Comparison of ENCODE assay signal across 27 cellular contexts in the genomic region with DNA sequence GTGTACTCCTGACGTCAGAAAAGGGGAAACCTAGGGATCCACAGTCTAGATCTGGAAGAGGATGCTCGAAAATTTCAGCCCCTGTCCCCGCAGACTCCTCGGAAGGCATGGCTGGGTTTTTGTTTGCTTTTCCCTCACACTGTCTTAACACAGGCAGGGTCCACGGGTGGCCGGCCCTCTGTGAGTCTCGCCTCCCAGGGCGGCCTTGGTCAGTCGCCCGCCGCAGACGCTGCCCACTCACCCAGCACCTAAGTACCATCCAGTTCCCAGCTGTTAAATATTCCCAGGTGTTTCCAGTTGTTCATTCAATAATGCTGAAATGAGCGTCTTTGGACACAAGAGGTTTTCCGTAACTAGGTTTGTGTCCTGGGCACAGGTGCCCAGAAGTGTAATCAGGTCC.
"Had no signal": no experiment of that assay in that cellular context is flagged by ENCODE, and none has a peak within 500 bp of the region (broad histone marks: within the 10 kb centered on the region; RNA-seq: fewer than 3 reads in every experiment).

No MANE protein-coding gene starts in this region.

- H3K27ac Mint-ChIP-seq: activated B cell treated with CpG ODN at 0.5 μM for 24 hours; activated CD8-positive, alpha-beta T cell treated with anti-CD3 and anti-CD28 coated beads for 36 hours; activated naive CD8-positive, alpha-beta T cell; activated T-helper 2 cell treated with anti-CD3 and anti-CD28 coated beads, Interferon-gamma antibody, Interleukin-2, Interleukin-4, amounts not matched to agents 10 μg/mL and 5 μg/mL and 100 μg/mL, durations not matched to agents 14 hours and 24 hours and 36 hours; brain; endodermal cell; immature natural killer cell; T-cell; T-helper 2 cell treated with Interferon-gamma antibody and Interleukin-4, amounts not matched to agents 5 μg/mL and 100 μg/mL, for 36 hours had no signal

- H3K4me1 ChIP-seq: lower lobe of right lung, testis, upper lobe of left lung, vagina had no signal

- H3K4me3 ChIP-seq: cardiac muscle cell, lower lobe of right lung, smooth muscle cell, testis, upper lobe of left lung, vagina had no signal

- H3K9me3 ChIP-seq: lower lobe of right lung, testis, upper lobe of left lung, vagina had no signal

- H3K36me3 ChIP-seq: cardiac muscle cell, lower lobe of right lung, upper lobe of left lung, vagina had no signal

- H3K27me3 ChIP-seq: cardiac muscle cell, testis, upper lobe of left lung, vagina had no signal

- H3K36me3 Mint-ChIP-seq: activated naive CD8-positive, alpha-beta T cell; brain; immature natural killer cell; naive thymus-derived CD8-positive, alpha-beta T cell; T-cell had no signal

- H3K4me3 Mint-ChIP-seq: activated B cell treated with CpG ODN at 0.5 μM for 24 hours; activated CD8-positive, alpha-beta T cell treated with anti-CD3 and anti-CD28 coated beads for 36 hours; activated naive CD8-positive, alpha-beta T cell; activated T-cell treated with anti-CD3 and anti-CD28 coated beads, Interleukin-2, amount 50 U/mL, for 4 hours; brain; endodermal cell; immature natural killer cell; naive thymus-derived CD8-positive, alpha-beta T cell; T-cell; T-helper 2 cell treated with Interferon-gamma antibody and Interleukin-4, amounts not matched to agents 5 μg/mL and 100 μg/mL, for 36 hours had no signal

- H3K27me3 Mint-ChIP-seq: activated B cell treated with CpG ODN at 0.5 μM for 24 hours; activated CD8-positive, alpha-beta T cell treated with anti-CD3 and anti-CD28 coated beads for 36 hours; activated naive CD8-positive, alpha-beta T cell had no signal

- DNase-seq: activated B cell treated with CpG ODN at 0.5 μM for 24 hours; activated CD4-positive, alpha-beta T cell treated with anti-CD3 and anti-CD28 coated beads, Interleukin-2, amount 50 U/mL, for 1 hour; activated CD8-positive, alpha-beta T cell treated with anti-CD3 and anti-CD28 coated beads for 36 hours; activated T-cell treated with anti-CD3 and anti-CD28 coated beads, Interleukin-2, amount 50 U/mL, for 4 hours; cortex of kidney; endodermal cell; foreskin fibroblast; immature natural killer cell; kidney; lower lobe of right lung; mesenchymal stem cell; naive thymus-derived CD8-positive, alpha-beta T cell; stimulated activated CD4-positive, alpha-beta T cell treated with anti-CD3 and anti-CD28 coated beads, Interleukin-1b, Interleukin-23, amount 100 ng/mL, for 48 hours; stimulated activated CD4-positive, alpha-beta T cell treated with anti-CD3 and anti-CD28 coated beads, Interleukin-4, amount 100 ng/mL, for 4 hours; stimulated activated CD8-positive, alpha-beta memory T cell treated with anti-CD3 and anti-CD28 coated beads, Interleukin-4, amount 100 ng/mL, for 48 hours; stimulated activated naive CD4-positive, alpha-beta T cell; T-cell; testis had no signal

- ATAC-seq: activated CD8-positive, alpha-beta T cell treated with anti-CD3 and anti-CD28 coated beads for 36 hours; activated T-cell treated with anti-CD3 and anti-CD28 coated beads, Interleukin-2, amount 50 U/mL, for 4 hours; esophagus mucosa; lower lobe of right lung; naive thymus-derived CD8-positive, alpha-beta T cell; T-cell had no signal

- H3K9me3 Mint-ChIP-seq: activated B cell treated with CpG ODN at 0.5 μM for 24 hours; activated CD8-positive, alpha-beta T cell treated with anti-CD3 and anti-CD28 coated beads for 36 hours; activated T-cell treated with anti-CD3 and anti-CD28 coated beads, Interleukin-2, amount 50 U/mL, for 4 hours; activated T-helper 2 cell treated with anti-CD3 and anti-CD28 coated beads, Interferon-gamma antibody, Interleukin-2, Interleukin-4, amounts not matched to agents 10 μg/mL and 5 μg/mL and 100 μg/mL, durations not matched to agents 14 hours and 24 hours and 36 hours; endodermal cell; immature natural killer cell; naive thymus-derived CD8-positive, alpha-beta T cell; T-cell; T-helper 2 cell treated with Interferon-gamma antibody and Interleukin-4, amounts not matched to agents 5 μg/mL and 100 μg/mL, for 36 hours had no signal

- H3K27ac ChIP-seq: cardiac muscle cell, lower lobe of right lung, testis, upper lobe of left lung, vagina had no signal

- H3K4me1 Mint-ChIP-seq: activated B cell treated with CpG ODN at 0.5 μM for 24 hours; brain; immature natural killer cell; naive thymus-derived CD8-positive, alpha-beta T cell; T-cell had no signal
